In genomic region chr2:104708967-104709366, GRCh38 we compare ENCODE assay signal across 6 cellular contexts.
"Had no signal": no experiment of that assay in that cellular context is flagged by ENCODE, and none has a peak within 500 bp of the region (broad histone marks: within the 10 kb centered on the region; RNA-seq: fewer than 3 reads in every experiment).

No MANE protein-coding gene starts in this region.

- H3K4me3 Mint-ChIP-seq: IgD-negative memory B cell had no signal

- ATAC-seq: HepG2, K562 had no signal

- H3K27ac Mint-ChIP-seq: IgD-negative memory B cell had no signal

- H3K27ac ChIP-seq: HL-60 had no signal

- H3K4me3 ChIP-seq: K562 had no signal

- H3K36me3 Mint-ChIP-seq: IgD-negative memory B cell had no signal

- H3K27me3 Mint-ChIP-seq: IgD-negative memory B cell had no signal

- DNase-seq: IMR-90, KBM-7 had no signal
